11 cellular contexts compared by ENCODE assay signal in the genomic region with DNA sequence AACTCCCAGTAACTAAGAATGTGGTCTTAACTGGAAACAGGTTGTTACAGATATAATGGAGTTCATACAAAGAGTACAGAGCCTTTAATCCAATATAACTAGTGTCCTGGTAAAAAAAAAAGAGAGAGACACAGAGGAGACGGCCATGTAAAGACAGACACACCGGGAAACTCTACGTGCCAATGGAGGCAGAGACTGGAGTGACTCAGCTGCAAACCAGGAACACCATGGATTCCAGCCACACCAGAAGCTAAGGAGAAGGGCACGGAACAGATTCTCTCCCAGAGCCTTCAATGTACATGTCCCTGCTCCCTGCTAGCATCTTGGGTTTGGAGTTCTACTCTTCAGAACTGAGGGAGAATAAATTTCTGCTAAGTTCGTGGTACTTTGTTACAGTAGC. TPM values are rescaled to one million over a fixed set of nuclear protein-coding genes. Genes with fewer than 3 reads are reported as not detected.
A peak's percentile ranks its signal among the peaks of the same experiment; 100 is the strongest.
DNase-seq lines count a peak whose midpoint lies in the region; ATAC-seq, FAIRE-seq and TF ChIP-seq lines count a peak whose summit lies in the region.
"Had no signal": no experiment of that assay in that cellular context is flagged by ENCODE, and none has a peak within 500 bp of the region (broad histone marks: within the 10 kb centered on the region; RNA-seq: fewer than 3 reads in every experiment).

No MANE protein-coding gene starts in this region.

- in situ Hi-C loops in GM12878 (cut with MboI) = no loop called here

- SMC1A ChIA-PET in GM12878 (lab: Charles Lee; ENCODE audit: uncharacterized antibody, unreplicated experiment) = no interaction called here

- no TSS peak for BruUV-seq in GM12878 (replicated peaks; lab: Mats Ljungman, UMichigan)

- 73% methylated on average over 5 of the region's 5 CpGs for WGBS in GM12878 (ENCODE audit: insufficient coverage, insufficient replicate concordance, low lambda C conversion rate, missing lambda C conversion rate)
- WGBS in mesodermal cell (ENCODE audit: insufficient coverage in 2 of 2), 2 experiments = 76 to 77% methylated on average over 2 to 3 of the region's 5 CpGs

- POLR2A ChIA-PET in CD4-positive, alpha-beta T cell (lab: Charles Lee) = no interaction called here
- POLR2A ChIA-PET in HEK293 (lab: Yijun Ruan, JAX) = no interaction called here
- POLR2A ChIA-PET in GM12878 (lab: Charles Lee) = interaction anchor here (0.7 kb wide), 1 partner anchor 75 kb away, joined by 3 read pairs; no protein-coding TSS in a partner anchor

- peak overlapping the region; percentile 92 for H3K4me2 ChIP-seq in GM12878 (ENCODE audit: control insufficient read depth, insufficient read depth)

- peaks cover 65% of the 10 kb centered on the region for H3K36me3 Mint-ChIP-seq in CD4-positive, alpha-beta T cell (ENCODE audit: low read depth)

- peaks cover 62% of the 10 kb centered on the region for H3K4me1 Mint-ChIP-seq in CD4-positive, alpha-beta T cell (ENCODE audit: low read depth)

- peaks cover 92% of the 10 kb centered on the region for H3K79me2 ChIP-seq in GM12878 (ENCODE audit: control insufficient read depth, insufficient read depth, low read length)

- no peak for TF ChIP-seq CTCF in CD4-positive, alpha-beta T cell (IDR thresholded peaks at IDR 0.05)
- TF ChIP-seq CTCF in HEK293 (tag by site-specific recombination; IDR thresholded peaks at IDR 0.05) = no peak
- no peak for TF ChIP-seq CTCF in GM12878 (IDR thresholded peaks at IDR 0.05 in 2 of 3, conservative IDR thresholded peaks at IDR 0.05 in 1 of 3; ENCODE audit: control insufficient read depth in 2 of 3, extremely low read depth in 1 of 3, insufficient read depth in 1 of 3, low read depth in 3 of 3, low read length in 3 of 3)
- TF ChIP-seq CTCF in kidney (IDR thresholded peaks at IDR 0.05; ENCODE audit: borderline replicate concordance, extremely low read depth, insufficient read depth) = no peak

- H3K36me3 ChIP-seq in HEK293 (ENCODE audit: control insufficient read depth in 2 of 2, insufficient read depth in 1 of 2, low read length in 2 of 2) (no peaks in the 10 kb centered on the region), GM12878 (ENCODE audit: control insufficient read depth in 2 of 2, insufficient read depth in 2 of 2, low read length in 1 of 2) (peaks cover 1 to 13% of the 10 kb centered on the region in 2 experiments; a peak in 3 of 4 replicates), mesodermal cell (ENCODE audit: control insufficient read depth, insufficient read depth, low read length) (peaks cover 57% of the 10 kb centered on the region), kidney (ENCODE audit: control insufficient read depth in 1 of 2, insufficient read depth in 2 of 2, low read length in 2 of 2) (no peaks in the 10 kb centered on the region)
- H3K36me3 ChIP-seq: uterus had no signal

- no peak overlapping the region for H2AFZ ChIP-seq in GM12878 (ENCODE audit: control insufficient read depth, low read depth, low read length)

- peak overlapping the region; percentile 65 for H3K4me3 Mint-ChIP-seq in CD4-positive, alpha-beta T cell

- H3K4me3 ChIP-seq in HEK293 (ENCODE audit: low read depth, low read length) = peak overlapping the region; percentile 4; the same call in 1 of the 2 replicates
- H3K4me3 ChIP-seq in GM12878 = peak overlapping the region; percentile 99
- H3K4me3 ChIP-seq in mesodermal cell (ENCODE audit: extremely low read depth, insufficient read depth, low read length, poor library complexity, severe bottlenecking) = peak overlapping the region; percentile 97
- H3K4me3 ChIP-seq in kidney (ENCODE audit: low read length in 2 of 2) = no peak overlapping the region
- H3K4me3 ChIP-seq: uterus had no signal

- ATAC-seq in CD4-positive, alpha-beta T cell (ENCODE audit: poor library complexity) = no peak
- ATAC-seq in GM12878 = no peak

- no peaks in the 10 kb centered on the region for H3K9me3 Mint-ChIP-seq in CD4-positive, alpha-beta T cell

- H3K27ac ChIP-seq in CD4-positive, alpha-beta T cell (ENCODE audit: low read depth, low read length) = no peak overlapping the region
- H3K27ac ChIP-seq in HEK293 (ENCODE audit: extremely low read depth, low read depth, low read length) = no peak overlapping the region
- H3K27ac ChIP-seq in GM12878 (ENCODE audit: control insufficient read depth, insufficient read depth) = no peak overlapping the region
- peak overlapping the region; percentile 68 for H3K27ac ChIP-seq in mesodermal cell (ENCODE audit: low read depth, low read length, severe bottlenecking)
- H3K27ac ChIP-seq in kidney (ENCODE audit: low read depth in 2 of 2, low read length in 2 of 2) = no peak overlapping the region
- H3K27ac ChIP-seq: uterus had no signal

- peak overlapping the region; percentile 70 for H3K27ac Mint-ChIP-seq in CD4-positive, alpha-beta T cell

- H3K27me3 Mint-ChIP-seq in CD4-positive, alpha-beta T cell = no peaks in the 10 kb centered on the region

- H3K9me3 ChIP-seq in CD4-positive, alpha-beta T cell (ENCODE audit: control insufficient read depth, low read length) = no peaks in the 10 kb centered on the region
- no peaks in the 10 kb centered on the region for H3K9me3 ChIP-seq in HEK293 (ENCODE audit: control insufficient read depth, insufficient read depth, low read depth, low read length)
- peaks cover 5% of the 10 kb centered on the region; the same call in 2 of the 3 replicates for H3K9me3 ChIP-seq in GM12878 (replicated peaks; ENCODE audit: control insufficient read depth, insufficient read depth, low read length)
- no peaks in the 10 kb centered on the region for H3K9me3 ChIP-seq in mesodermal cell (ENCODE audit: control insufficient read depth, low read length)
- H3K9me3 ChIP-seq in kidney (ENCODE audit: control insufficient read depth in 1 of 2, low read length in 2 of 2) = no peaks in the 10 kb centered on the region
- H3K9me3 ChIP-seq: uterus had no signal

- no peak for TF ChIP-seq POLR2A in GM12878 (IDR thresholded peaks at IDR 0.05; ENCODE audit: low read depth, low read length)

- peaks cover 3% of the 10 kb centered on the region; the same call in 1 of the 2 replicates for H4K20me1 ChIP-seq in GM12878 (ENCODE audit: control insufficient read depth, insufficient read depth)

- no peaks in the 10 kb centered on the region for H3K27me3 ChIP-seq in CD4-positive, alpha-beta T cell (ENCODE audit: control insufficient read depth, insufficient read depth, low read length)
- H3K27me3 ChIP-seq in GM12878 (replicated peaks in 1 of 2; ENCODE audit: control insufficient read depth in 2 of 2, insufficient read depth in 2 of 2, low read length in 1 of 2) = no peaks in the 10 kb centered on the region
- H3K27me3 ChIP-seq: uterus had no signal

- RAD21 ChIA-PET in GM12878 (lab: Charles Lee; ENCODE audit: unreplicated experiment) = interaction anchor here (0.5 kb wide), 1 partner anchor 241 kb away, joined by 3 read pairs; a partner anchor contains a TSS

- FAIRE-seq in GM12878 (lab: Jason Lieb, UNC) (no peak), kidney (lab: Jason Lieb, UNC) (no peak)

- no peak for TF ChIP-seq RAD21 in GM12878 (IDR thresholded peaks at IDR 0.05; ENCODE audit: insufficient read depth, low read depth, low read length)

- H3K9ac ChIP-seq in GM12878 (ENCODE audit: control insufficient read depth, insufficient read depth, low read length) = no peak overlapping the region
- H3K9ac ChIP-seq in kidney (ENCODE audit: low read length in 2 of 2) = no peak overlapping the region

- no peak for TF ChIP-seq EP300 in GM12878 (IDR thresholded peaks at IDR 0.05; ENCODE audit: borderline replicate concordance in 1 of 2, control insufficient read depth in 1 of 2, low read depth in 2 of 2, low read length in 2 of 2)

- no peak for DNase-seq in CD4-positive, alpha-beta T cell
- DNase-seq in GM12878 (ENCODE audit: low read depth, low spot score) (no peak), SKM-1 treated with dmso at 0.1 percent for 144 hours (lab: John Stamatoyannopoulos, UW; ENCODE audit: unreplicated experiment) (no peak), kidney (no peak), RPMI8226 (no peak), medulla oblongata (ENCODE audit: extremely low spot score) (no peak)
- DNase-seq: amniotic stem cell, uterus had no signal

- intact Hi-C loops in CD4-positive, alpha-beta T cell (cut with DNase I, micrococcal nuclease) = no loop called here
- intact Hi-C loops in GM12878 (cut with micrococcal nuclease; ENCODE audit: unreplicated experiment) = no loop called here
- intact Hi-C loops in kidney (cut with DNase I) = no loop called here

- H3K4me1 ChIP-seq in HEK293 (ENCODE audit: control insufficient read depth, insufficient read depth, low read length) (no peaks in the 10 kb centered on the region), GM12878 (ENCODE audit: control insufficient read depth, insufficient read depth, low read length) (no peaks in the 10 kb centered on the region), mesodermal cell (ENCODE audit: control insufficient read depth, insufficient read depth, low read length, poor library complexity, severe bottlenecking) (peaks cover 5% of the 10 kb centered on the region), kidney (ENCODE audit: control insufficient read depth in 1 of 2, insufficient read depth in 1 of 2, low read depth in 1 of 2, low read length in 2 of 2) (peaks cover 3 to 8% of the 10 kb centered on the region in 2 donors)
- H3K4me1 ChIP-seq: uterus had no signal

- CTCF ChIA-PET in CD4-positive, alpha-beta T cell (lab: Charles Lee) = no interaction called here
- CTCF ChIA-PET in HEK293 (lab: Yijun Ruan, JAX) (no interaction called here), GM12878 (lab: Yijun Ruan, JAX) (interaction anchor here (0.6 kb wide), 1 partner anchor 14 kb away, joined by 3 read pairs; no protein-coding TSS in a partner anchor)

RNA-seq across cellular contexts. Expression of a gene that starts 4.5 kb away (rescaled TPM):
- total RNA-seq in CD4-positive, alpha-beta T cell = 10 to 100 TPM; 26.1 to 27.4 TPM
- 143 and 148 TPM in 2 replicates for total RNA-seq in GM12878 (2013; cell fraction: nucleolus; rRNA removed)
- total RNA-seq in GM12878 (2014; rRNA removed) (28.5 and 32.1 TPM in 2 replicates), GM12878 (2014; rRNA removed; fragmentation: Illumina TruSeq; extraction: Trizol) (43.4 and 43.9 TPM in 2 replicates), GM12878 (2021) (47.5 and 47.7 TPM in 2 replicates), kidney (19.5 TPM)
- polyA plus RNA-seq in GM12878 (2011; ENCODE audit: low read depth) = 31.2 TPM
- polyA plus RNA-seq in GM12878 (2011; rRNA removed) (12.7 and 12.8 TPM in 2 replicates), GM12878 (2014; fragmentation: Illumina TruSeq; extraction: Trizol) (21.0 and 23.7 TPM in 2 replicates), GM12878 (2014; fragmentation: Nextera tagmentation; extraction: Ambion mirVana) (10 to 100 TPM; 17.5 to 18.4 TPM), GM12878 (2014; rRNA removed) (12.8 and 14.2 TPM in 2 replicates), GM12878 (2016; fragmentation: Nextera tagmentation; extraction: Ambion mirVana) (10 to 100 TPM; 37.0 to 46.9 TPM), kidney (ENCODE audit: insufficient read depth, low read depth, low replicate concordance) (3.2 TPM)
- polyA plus RNA-seq in GM12878 (2011; cell fraction: cytosol; rRNA removed) = 11.6 and 14.8 TPM in 2 replicates
- polyA plus RNA-seq in GM12878 (2011; cell fraction: nucleus; rRNA removed) = 10.8 and 13.5 TPM in 2 replicates
- polyA plus RNA-seq in GM12878 (2012) = 32.3 and 35.3 TPM in 2 replicates
- 59.8 and 71.2 TPM in 2 replicates for polyA minus RNA-seq in GM12878 (2011; rRNA and poly(A)+ RNA removed)
- polyA minus RNA-seq in GM12878 (2011; cell fraction: cytosol; rRNA and poly(A)+ RNA removed) = 23.8 and 28.9 TPM in 2 replicates
- 27.4 and 38.8 TPM in 2 replicates for polyA minus RNA-seq in GM12878 (2011; cell fraction: nucleus; rRNA and poly(A)+ RNA removed)
- 27.9 TPM for polyA plus RNA-seq in mesodermal cell (2013, experiment 1 of 2)
- 26.7 TPM for polyA plus RNA-seq in mesodermal cell (2013, experiment 2 of 2)

RNA-seq across cellular contexts. Expression of a gene that starts 16.1 kb away (rescaled TPM):
- not detected for total RNA-seq in CD4-positive, alpha-beta T cell
- not detected in 2 replicates for total RNA-seq in GM12878 (2013; cell fraction: nucleolus; rRNA removed)
- total RNA-seq in GM12878 (2014; rRNA removed) (not detected in 2 replicates), GM12878 (2014; rRNA removed; fragmentation: Illumina TruSeq; extraction: Trizol) (not detected in 2 replicates), GM12878 (2021) (not detected in 2 replicates), kidney (not detected)
- polyA plus RNA-seq in GM12878 (2011; ENCODE audit: low read depth) = not detected
- polyA plus RNA-seq in GM12878 (2011; rRNA removed) (not detected in 2 replicates), GM12878 (2014; fragmentation: Illumina TruSeq; extraction: Trizol) (not detected in 2 replicates), GM12878 (2014; fragmentation: Nextera tagmentation; extraction: Ambion mirVana) (under 1 TPM in 1 of 2 experiments, not detected in 1; 0.05 TPM), GM12878 (2014; rRNA removed) (not detected in 2 replicates), GM12878 (2016; fragmentation: Nextera tagmentation; extraction: Ambion mirVana) (not detected), kidney (ENCODE audit: insufficient read depth, low read depth, low replicate concordance) (not detected)
- not detected in 2 replicates for polyA plus RNA-seq in GM12878 (2011; cell fraction: cytosol; rRNA removed)
- polyA plus RNA-seq in GM12878 (2011; cell fraction: nucleus; rRNA removed) = not detected in 2 replicates
- polyA plus RNA-seq in GM12878 (2012) = not detected in 2 replicates
- polyA minus RNA-seq in GM12878 (2011; rRNA and poly(A)+ RNA removed) = not detected in 2 replicates
- polyA minus RNA-seq in GM12878 (2011; cell fraction: cytosol; rRNA and poly(A)+ RNA removed) = not detected in 2 replicates
- polyA minus RNA-seq in GM12878 (2011; cell fraction: nucleus; rRNA and poly(A)+ RNA removed) = not detected in 2 replicates
- polyA plus RNA-seq in mesodermal cell (2013, experiment 1 of 2) = not detected
- polyA plus RNA-seq in mesodermal cell (2013, experiment 2 of 2) = not detected
- total RNA-seq: kidney epithelial cell, uterus had no signal

Comparison
In these comparisons a context has a peak if more than half of its experiments do, and no peak if none do; other contexts are left out.
1. H3K4me3 ChIP-seq: peak in HEK293 (single experiment), GM12878 (single experiment) and mesodermal cell (single experiment); none in kidney (0 of 2).